1 cellular context compared by ENCODE assay signal in the genomic region with DNA sequence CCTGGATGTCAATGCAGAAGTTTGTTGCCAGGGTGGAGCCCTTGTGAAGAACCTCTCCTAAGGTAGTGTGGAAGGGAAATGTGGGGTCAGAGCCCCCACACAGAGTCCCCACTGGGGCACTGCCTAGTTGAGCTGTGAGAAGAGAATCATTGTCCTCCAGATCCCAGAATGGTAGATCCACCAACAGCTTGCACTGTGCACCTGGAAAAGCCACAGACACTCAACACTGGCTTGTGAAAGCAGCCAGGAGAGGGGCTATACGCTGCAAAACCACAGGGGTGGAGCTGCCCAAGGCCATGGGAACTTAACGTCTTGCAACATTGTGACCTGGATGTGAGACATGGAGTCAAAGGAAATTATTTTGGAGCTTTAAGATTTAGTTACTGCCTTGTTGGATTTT. TPM values are rescaled to one million over a fixed set of nuclear protein-coding genes. Genes with fewer than 3 reads are reported as not detected.
"Had no signal": no experiment of that assay in that cellular context is flagged by ENCODE, and none has a peak within 500 bp of the region (broad histone marks: within the 10 kb centered on the region; RNA-seq: fewer than 3 reads in every experiment).

No MANE protein-coding gene starts in this region.

RNA-seq across cellular contexts. Expression of a gene that starts 55.2 kb away (rescaled TPM):
- total RNA-seq: naive thymus-derived CD4-positive, alpha-beta T cell had no signal
